In genomic region chr6:152161501-152161900, GRCh38 we compare ENCODE assay signal across 1 cellular context.
TF ChIP-seq lines count a peak whose summit lies in the region.

No MANE protein-coding gene starts in this region.

TF ChIP-seq in GM12878, 131 proteins besides CTCF, POLR2A, EP300 and RAD21 (continued from another document):
- TF ChIP-seq, protein P1, sequence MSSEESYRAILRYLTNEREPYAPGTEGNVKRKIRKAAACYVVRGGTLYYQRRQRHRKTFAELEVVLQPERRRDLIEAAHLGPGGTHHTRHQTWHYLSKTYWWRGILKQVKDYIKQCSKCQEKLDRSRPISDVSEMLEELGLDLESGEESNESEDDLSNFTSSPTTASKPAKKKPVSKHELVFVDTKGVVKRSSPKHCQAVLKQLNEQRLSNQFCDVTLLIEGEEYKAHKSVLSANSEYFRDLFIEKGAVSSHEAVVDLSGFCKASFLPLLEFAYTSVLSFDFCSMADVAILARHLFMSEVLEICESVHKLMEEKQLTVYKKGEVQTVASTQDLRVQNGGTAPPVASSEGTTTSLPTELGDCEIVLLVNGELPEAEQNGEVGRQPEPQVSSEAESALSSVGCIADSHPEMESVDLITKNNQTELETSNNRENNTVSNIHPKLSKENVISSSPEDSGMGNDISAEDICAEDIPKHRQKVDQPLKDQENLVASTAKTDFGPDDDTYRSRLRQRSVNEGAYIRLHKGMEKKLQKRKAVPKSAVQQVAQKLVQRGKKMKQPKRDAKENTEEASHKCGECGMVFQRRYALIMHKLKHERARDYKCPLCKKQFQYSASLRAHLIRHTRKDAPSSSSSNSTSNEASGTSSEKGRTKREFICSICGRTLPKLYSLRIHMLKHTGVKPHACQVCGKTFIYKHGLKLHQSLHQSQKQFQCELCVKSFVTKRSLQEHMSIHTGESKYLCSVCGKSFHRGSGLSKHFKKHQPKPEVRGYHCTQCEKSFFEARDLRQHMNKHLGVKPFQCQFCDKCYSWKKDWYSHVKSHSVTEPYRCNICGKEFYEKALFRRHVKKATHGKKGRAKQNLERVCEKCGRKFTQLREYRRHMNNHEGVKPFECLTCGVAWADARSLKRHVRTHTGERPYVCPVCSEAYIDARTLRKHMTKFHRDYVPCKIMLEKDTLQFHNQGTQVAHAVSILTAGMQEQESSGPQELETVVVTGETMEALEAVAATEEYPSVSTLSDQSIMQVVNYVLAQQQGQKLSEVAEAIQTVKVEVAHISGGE (CRISPR knock-in tag; IDR thresholded peaks at IDR 0.05): no peak
- TF ChIP-seq RAD51 (IDR thresholded peaks at IDR 0.05) (no peak), MEF2A (IDR thresholded peaks at IDR 0.05; ENCODE audit: insufficient read depth, low read depth, low read length) (no peak), CHD2 (IDR thresholded peaks at IDR 0.05; ENCODE audit: borderline replicate concordance, low read depth, low read length) (no peak), EGR1 (IDR thresholded peaks at IDR 0.05; ENCODE audit: borderline replicate concordance in 1 of 2, low read depth in 2 of 2, low read length in 2 of 2) (no peak), RUNX3 (IDR thresholded peaks at IDR 0.05; ENCODE audit: low read length) (peak; percentile 40; the same call in 1 of the 2 replicates), TCF12 (IDR thresholded peaks at IDR 0.05; ENCODE audit: low read depth, low read length) (no peak), SUZ12 (IDR thresholded peaks at IDR 0.05; ENCODE audit: unreplicated experiment) (no peak), BCL11A (IDR thresholded peaks at IDR 0.05; ENCODE audit: low read depth, low read length) (0 out of 2 replicates have a peak, but pooled peaks have one; percentile 10), ZBTB40 (IDR thresholded peaks at IDR 0.05; ENCODE audit: borderline replicate concordance) (no peak), IKZF2 (IDR thresholded peaks at IDR 0.05) (peak; percentile 32 to 57; a peak in 3 of 4 replicates)
- TF ChIP-seq, protein P2, sequence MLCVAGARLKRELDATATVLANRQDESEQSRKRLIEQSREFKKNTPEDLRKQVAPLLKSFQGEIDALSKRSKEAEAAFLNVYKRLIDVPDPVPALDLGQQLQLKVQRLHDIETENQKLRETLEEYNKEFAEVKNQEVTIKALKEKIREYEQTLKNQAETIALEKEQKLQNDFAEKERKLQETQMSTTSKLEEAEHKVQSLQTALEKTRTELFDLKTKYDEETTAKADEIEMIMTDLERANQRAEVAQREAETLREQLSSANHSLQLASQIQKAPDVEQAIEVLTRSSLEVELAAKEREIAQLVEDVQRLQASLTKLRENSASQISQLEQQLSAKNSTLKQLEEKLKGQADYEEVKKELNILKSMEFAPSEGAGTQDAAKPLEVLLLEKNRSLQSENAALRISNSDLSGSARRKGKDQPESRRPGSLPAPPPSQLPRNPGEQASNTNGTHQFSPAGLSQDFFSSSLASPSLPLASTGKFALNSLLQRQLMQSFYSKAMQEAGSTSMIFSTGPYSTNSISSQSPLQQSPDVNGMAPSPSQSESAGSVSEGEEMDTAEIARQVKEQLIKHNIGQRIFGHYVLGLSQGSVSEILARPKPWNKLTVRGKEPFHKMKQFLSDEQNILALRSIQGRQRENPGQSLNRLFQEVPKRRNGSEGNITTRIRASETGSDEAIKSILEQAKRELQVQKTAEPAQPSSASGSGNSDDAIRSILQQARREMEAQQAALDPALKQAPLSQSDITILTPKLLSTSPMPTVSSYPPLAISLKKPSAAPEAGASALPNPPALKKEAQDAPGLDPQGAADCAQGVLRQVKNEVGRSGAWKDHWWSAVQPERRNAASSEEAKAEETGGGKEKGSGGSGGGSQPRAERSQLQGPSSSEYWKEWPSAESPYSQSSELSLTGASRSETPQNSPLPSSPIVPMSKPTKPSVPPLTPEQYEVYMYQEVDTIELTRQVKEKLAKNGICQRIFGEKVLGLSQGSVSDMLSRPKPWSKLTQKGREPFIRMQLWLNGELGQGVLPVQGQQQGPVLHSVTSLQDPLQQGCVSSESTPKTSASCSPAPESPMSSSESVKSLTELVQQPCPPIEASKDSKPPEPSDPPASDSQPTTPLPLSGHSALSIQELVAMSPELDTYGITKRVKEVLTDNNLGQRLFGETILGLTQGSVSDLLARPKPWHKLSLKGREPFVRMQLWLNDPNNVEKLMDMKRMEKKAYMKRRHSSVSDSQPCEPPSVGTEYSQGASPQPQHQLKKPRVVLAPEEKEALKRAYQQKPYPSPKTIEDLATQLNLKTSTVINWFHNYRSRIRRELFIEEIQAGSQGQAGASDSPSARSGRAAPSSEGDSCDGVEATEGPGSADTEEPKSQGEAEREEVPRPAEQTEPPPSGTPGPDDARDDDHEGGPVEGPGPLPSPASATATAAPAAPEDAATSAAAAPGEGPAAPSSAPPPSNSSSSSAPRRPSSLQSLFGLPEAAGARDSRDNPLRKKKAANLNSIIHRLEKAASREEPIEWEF (IDR thresholded peaks at IDR 0.05; ENCODE audit: insufficient replicate concordance, low read depth, low read length): no peak
